ENCODE assay signal across 26 cellular contexts in genomic region chr1:43421396-43421795, GRCh38.
"Had no signal": no experiment of that assay in that cellular context is flagged by ENCODE, and none has a peak within 500 bp of the region (broad histone marks: within the 10 kb centered on the region; RNA-seq: fewer than 3 reads in every experiment).

No MANE protein-coding gene starts in this region.

- H3K9ac ChIP-seq: parathyroid adenoma had no signal

- H3K4me1 ChIP-seq: lower lobe of right lung, parathyroid adenoma, right atrium auricular region, right lobe of liver, transverse colon, vagina had no signal

- FAIRE-seq: keratinocyte had no signal

- H3K27me3 Mint-ChIP-seq: naive thymus-derived CD8-positive, alpha-beta T cell; progenitor cell of endocrine pancreas; stimulated activated naive CD8-positive, alpha-beta T cell treated with anti-CD3 and anti-CD28 coated beads, Interleukin-15, Interleukin-2, amounts not matched to agents 100 ng/mL and 50 ng/mL, for 24 hours had no signal

- H3K4me2 ChIP-seq: smooth muscle cell had no signal

- H3K4me1 Mint-ChIP-seq: nephron, neural crest cell had no signal

- H3K27ac ChIP-seq: lower lobe of right lung, parathyroid adenoma, right atrium auricular region, right lobe of liver, thyroid gland, transverse colon, upper lobe of left lung, vagina had no signal

- H3K4me3 ChIP-seq: lower lobe of right lung, right atrium auricular region, right lobe of liver, smooth muscle cell, thyroid gland, transverse colon, upper lobe of left lung, vagina had no signal

- H3K79me2 ChIP-seq: parathyroid adenoma had no signal

- ATAC-seq: left cardiac atrium; lower lobe of right lung; naive thymus-derived CD8-positive, alpha-beta T cell had no signal

- H3K4me3 Mint-ChIP-seq: naive thymus-derived CD8-positive, alpha-beta T cell; nephron; neural crest cell; stimulated activated naive CD8-positive, alpha-beta T cell treated with anti-CD3 and anti-CD28 coated beads, Interleukin-15, Interleukin-2, amounts not matched to agents 100 ng/mL and 50 ng/mL, for 24 hours had no signal

- H3K27me3 ChIP-seq: right atrium auricular region, right lobe of liver, thyroid gland, transverse colon, upper lobe of left lung, vagina had no signal

- H2AFZ ChIP-seq: parathyroid adenoma had no signal

- DNase-seq: hippocampal formation; kidney glomerular epithelial cell; left cardiac atrium; lower lobe of right lung; mammary epithelial cell; mesenchymal stem cell; naive thymus-derived CD8-positive, alpha-beta T cell; nucleus accumbens; right lobe of liver; stimulated activated CD4-positive, alpha-beta T cell treated with anti-CD3 and anti-CD28 coated beads, Interleukin-1b, Interleukin-23, amount 100 ng/mL, for 48 hours; stimulated activated CD4-positive, alpha-beta T cell treated with anti-CD3 and anti-CD28 coated beads, Interleukin-2, amount 100 ng/mL, for 48 hours; stimulated activated CD4-positive, alpha-beta T cell treated with anti-CD3 and anti-CD28 coated beads, Interleukin-4, amount 100 ng/mL, for 4 hours; stimulated activated CD8-positive, alpha-beta memory T cell treated with anti-CD3 and anti-CD28 coated beads, Interleukin-4, amount 100 ng/mL, for 48 hours; substantia nigra; thyroid gland; transverse colon; upper lobe of left lung had no signal

- H3K9me3 Mint-ChIP-seq: naive thymus-derived CD8-positive, alpha-beta T cell; nephron; neural crest cell; stimulated activated naive CD8-positive, alpha-beta T cell treated with anti-CD3 and anti-CD28 coated beads, Interleukin-15, Interleukin-2, amounts not matched to agents 100 ng/mL and 50 ng/mL, for 24 hours had no signal

- H3K9me3 ChIP-seq: lower lobe of right lung, right atrium auricular region, right lobe of liver, thyroid gland, transverse colon, upper lobe of left lung, vagina had no signal

- H3K27ac Mint-ChIP-seq: nephron; progenitor cell of endocrine pancreas; stimulated activated naive CD8-positive, alpha-beta T cell treated with anti-CD3 and anti-CD28 coated beads, Interleukin-15, Interleukin-2, amounts not matched to agents 100 ng/mL and 50 ng/mL, for 24 hours had no signal
